26 cellular contexts compared by ENCODE assay signal in the genomic region with DNA sequence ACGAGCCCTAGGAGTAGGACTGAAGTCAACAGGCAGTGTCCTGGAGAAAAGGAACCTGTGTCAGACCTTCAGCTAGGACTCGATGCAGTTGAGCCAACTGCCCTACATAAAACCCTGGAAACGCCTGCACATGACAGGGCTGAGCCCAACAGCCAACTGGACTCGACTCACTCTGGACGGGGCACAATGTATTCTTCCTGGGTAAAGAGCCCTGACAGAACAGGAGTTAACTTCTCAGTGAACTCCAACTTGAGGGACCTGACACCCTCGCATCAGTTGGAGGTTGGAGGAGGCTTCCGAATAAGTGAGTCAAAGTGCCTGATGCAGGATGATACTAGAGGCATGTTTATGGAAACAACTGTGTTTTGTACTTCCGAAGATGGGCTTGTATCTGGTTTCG.
A peak's percentile ranks its signal among the peaks of the same experiment; 100 is the strongest.
DNase-seq lines count a peak whose midpoint lies in the region; ATAC-seq, FAIRE-seq and TF ChIP-seq lines count a peak whose summit lies in the region.
"Had no signal": no experiment of that assay in that cellular context is flagged by ENCODE, and none has a peak within 500 bp of the region (broad histone marks: within the 10 kb centered on the region; RNA-seq: fewer than 3 reads in every experiment).

No MANE protein-coding gene starts in this region.

- FAIRE-seq in HepG2 (lab: Jason Lieb, UNC) = no peak
- FAIRE-seq: astrocyte had no signal

- TF ChIP-seq EP300 in HepG2 (IDR thresholded peaks at IDR 0.05; ENCODE audit: low read depth in 2 of 2, low read length in 2 of 2) (no peak), HepG2 (CRISPR knock-in tag; IDR thresholded peaks at IDR 0.05; ENCODE audit: borderline replicate concordance) (no peak)

- H3K27me3 ChIP-seq in A673 (replicated peaks; ENCODE audit: insufficient read depth, low read depth, low read length, poor library complexity) (no peaks in the 10 kb centered on the region), HepG2 (ENCODE audit: control insufficient read depth in 1 of 2, insufficient read depth in 2 of 2, low read length in 2 of 2) (no peaks in the 10 kb centered on the region), neural progenitor cell (no peaks in the 10 kb centered on the region)
- H3K27me3 ChIP-seq in CD8-positive, alpha-beta T cell (ENCODE audit: insufficient read depth, low read length) = no peaks in the 10 kb centered on the region
- H3K27me3 ChIP-seq: BLaER1 treated with 17β-estradiol and CSF1 and Interleukin-3, amounts not matched to agents 10 nM and 100 nM had no signal

- DNase-seq in A673 (ENCODE audit: low spot score) (no peak), T-helper 17 cell (no peak), HepG2 (ENCODE audit: low spot score) (no peak), NCI-H128 (lab: John Stamatoyannopoulos, UW; ENCODE audit: unreplicated experiment) (no peak), neural progenitor cell (ENCODE audit: low spot score) (no peak)
- no peak for DNase-seq in CD8-positive, alpha-beta T cell
- DNase-seq: activated B cell treated with CpG ODN at 0.5 μM for 24 hours; activated CD8-positive, alpha-beta memory T cell treated with anti-CD3 and anti-CD28 coated beads, Interleukin-2, amount 50 U/mL, for 48 hours; activated effector memory CD4-positive, alpha-beta T cell treated with Interleukin-2 at 50 U/mL for 16 hours; caudate nucleus; COR-L47; cortex of kidney; DMS53; effector memory CD4-positive, alpha-beta T cell; islet precursor cell; left ventricle myocardium inferior; NCI-H1048; NCI-H1694; NCI-H446; NCI-H82; stimulated activated CD4-positive, alpha-beta T cell treated with anti-CD3 and anti-CD28 coated beads, Interleukin-4, amount 100 ng/mL, for 24 hours; T-helper 1 cell had no signal

- H3K4me1 ChIP-seq in A673 (ENCODE audit: insufficient read depth, low read length, poor library complexity, severe bottlenecking) (peaks cover 16% of the 10 kb centered on the region), HepG2 (ENCODE audit: insufficient read depth, low read length) (no peaks in the 10 kb centered on the region), neural progenitor cell (no peaks in the 10 kb centered on the region)
- H3K4me1 ChIP-seq in CD8-positive, alpha-beta T cell (ENCODE audit: insufficient read depth, low read length) = no peaks in the 10 kb centered on the region
- H3K4me1 ChIP-seq: BLaER1 treated with 17β-estradiol and CSF1 and Interleukin-3, amounts not matched to agents 10 nM and 100 nM had no signal

- intact Hi-C loops in A673 (cut with micrococcal nuclease; ENCODE audit: unreplicated experiment) (loop anchor here (5.0 kb wide), 2 partner anchors 125 to 185 kb away; no protein-coding TSS in a partner anchor), HepG2 (cut with micrococcal nuclease; ENCODE audit: unreplicated experiment) (no loop called here)
- intact Hi-C loops in CD8-positive, alpha-beta T cell (cut with DNase I, micrococcal nuclease) = loop anchor here in 1 of 2 experiments (5.0 kb wide), 1 partner anchor 35 kb away; no protein-coding TSS in a partner anchor

- peaks cover 83% of the 10 kb centered on the region for H3K36me3 Mint-ChIP-seq in CD8-positive, alpha-beta T cell
- peaks cover 7% of the 10 kb centered on the region for H3K36me3 Mint-ChIP-seq in T-helper 17 cell (ENCODE audit: low read depth)
- H3K36me3 Mint-ChIP-seq in neural progenitor cell = peaks cover 44% of the 10 kb centered on the region

- POLR2A ChIA-PET in A673 (lab: Charles Lee; ENCODE audit: low non-redundant PET) = no interaction called here
- POLR2A ChIA-PET in CD8-positive, alpha-beta T cell (lab: Charles Lee) = no interaction called here
- POLR2A ChIA-PET in HepG2 (lab: Yijun Ruan, JAX) = no interaction called here

- in situ Hi-C loops in HepG2 (cut with HindIII; ENCODE audit: extremely low pct_ligation_motif_present, low pct_unique_long_range_greater_than_20kb) = no loop called here

- TF ChIP-seq CTCF in A673 (conservative IDR thresholded peaks at IDR 0.05; ENCODE audit: low read depth, low read length) (no peak), HepG2 (CRISPR knock-in tag; IDR thresholded peaks at IDR 0.05) (no peak), neural progenitor cell (IDR thresholded peaks at IDR 0.05) (no peak)
- TF ChIP-seq CTCF in CD8-positive, alpha-beta T cell (IDR thresholded peaks at IDR 0.05) = no peak

- TF ChIP-seq POLR2A in HepG2 (IDR thresholded peaks at IDR 0.05; ENCODE audit: insufficient read depth in 1 of 2, low read depth in 2 of 2, low read length in 2 of 2) = no peak

- H3K9me3 ChIP-seq in A673 (ENCODE audit: low read depth, low read length, poor library complexity, severe bottlenecking) (no peaks in the 10 kb centered on the region), T-helper 17 cell (ENCODE audit: control insufficient read depth, low read length, poor library complexity, severe bottlenecking) (no peaks in the 10 kb centered on the region), HepG2 (ENCODE audit: low read length) (no peaks in the 10 kb centered on the region), neural progenitor cell (ENCODE audit: low read depth) (no peaks in the 10 kb centered on the region)
- H3K9me3 ChIP-seq in CD8-positive, alpha-beta T cell (ENCODE audit: low read length) = no peaks in the 10 kb centered on the region
- H3K9me3 ChIP-seq: BLaER1 treated with 17β-estradiol and CSF1 and Interleukin-3, amounts not matched to agents 10 nM and 100 nM; left ventricle myocardium inferior had no signal

- whole genome bisulfite sequencing in HepG2 (ENCODE audit: low lambda C conversion rate) = 96% methylated on average over 9 of the region's 9 CpGs

- no peaks in the 10 kb centered on the region for H4K20me1 ChIP-seq in HepG2 (ENCODE audit: insufficient read depth, low read length)
- peaks cover 29% of the 10 kb centered on the region for H4K20me1 ChIP-seq in neural progenitor cell (ENCODE audit: low read depth)

- no peak overlapping the region for H3K4me2 ChIP-seq in HepG2 (ENCODE audit: low read depth, low read length)
- no peak overlapping the region for H3K4me2 ChIP-seq in neural progenitor cell
- H3K4me2 ChIP-seq: BLaER1 treated with 17β-estradiol and CSF1 and Interleukin-3, amounts not matched to agents 10 nM and 100 nM had no signal

- H3K36me3 ChIP-seq in A673 (ENCODE audit: insufficient read depth, low read length, poor library complexity, severe bottlenecking) (peaks cover 94% of the 10 kb centered on the region), HepG2 (replicated peaks in 1 of 2; ENCODE audit: control insufficient read depth in 1 of 2, insufficient read depth in 2 of 2, low read length in 2 of 2) (peaks cover 16 to 81% of the 10 kb centered on the region in 2 experiments), neural progenitor cell (peaks cover 51% of the 10 kb centered on the region)
- H3K36me3 ChIP-seq in CD8-positive, alpha-beta T cell (ENCODE audit: insufficient read depth, low read length) = peaks cover 58% of the 10 kb centered on the region

- H3K9ac ChIP-seq in HepG2 (ENCODE audit: insufficient read depth, low read depth, low read length) = no peak overlapping the region
- H3K9ac ChIP-seq in neural progenitor cell = no peak overlapping the region
- H3K9ac ChIP-seq: BLaER1 treated with 17β-estradiol and CSF1 and Interleukin-3, amounts not matched to agents 10 nM and 100 nM had no signal

- BruUV-seq in A673 (replicated peaks; lab: Mats Ljungman, UMichigan) = TSS peak; percentile 42
- TSS peak; percentile 22 for BruUV-seq in HepG2 (replicated peaks; lab: Mats Ljungman, UMichigan)

- H3K4me1 Mint-ChIP-seq in CD8-positive, alpha-beta T cell (ENCODE audit: low read depth) = peaks cover 12% of the 10 kb centered on the region
- H3K4me1 Mint-ChIP-seq in T-helper 17 cell (peaks cover 6% of the 10 kb centered on the region), neural progenitor cell (peaks cover 2% of the 10 kb centered on the region)

- peak overlapping the region; percentile 41 for H3K27ac Mint-ChIP-seq in CD8-positive, alpha-beta T cell
- H3K27ac Mint-ChIP-seq in T-helper 17 cell = peak overlapping the region; percentile 57
- no peak overlapping the region for H3K27ac Mint-ChIP-seq in neural progenitor cell
- H3K27ac Mint-ChIP-seq: activated B cell treated with CpG ODN at 0.5 μM for 24 hours, type B pancreatic cell had no signal

- H2AFZ ChIP-seq in HepG2 (ENCODE audit: low read length) (no peak overlapping the region), neural progenitor cell (replicated peaks) (no peak overlapping the region)

- no peaks in the 10 kb centered on the region for H3K9me3 Mint-ChIP-seq in CD8-positive, alpha-beta T cell
- H3K9me3 Mint-ChIP-seq in neural progenitor cell = no peaks in the 10 kb centered on the region
- H3K9me3 Mint-ChIP-seq: activated B cell treated with CpG ODN at 0.5 μM for 24 hours, type B pancreatic cell had no signal

- CTCF ChIA-PET in A673 (lab: Charles Lee) (no interaction called here), HepG2 (lab: Yijun Ruan, JAX; ENCODE audit: low intra/inter-chr PET ratio, low total read pairs) (no interaction called here)
- CTCF ChIA-PET in CD8-positive, alpha-beta T cell (lab: Charles Lee) = no interaction called here

- no peaks in the 10 kb centered on the region for H3K79me2 ChIP-seq in HepG2 (ENCODE audit: insufficient read depth, low read length)
- H3K79me2 ChIP-seq in neural progenitor cell (ENCODE audit: low read depth) = peaks cover 3% of the 10 kb centered on the region

- ATAC-seq in CD8-positive, alpha-beta T cell = no peak
- no peak for ATAC-seq in T-helper 17 cell
- ATAC-seq in HepG2 = no peak
- no peak for ATAC-seq in GM21723 (IDR thresholded peaks at IDR 0.05; ENCODE audit: unreplicated experiment)

- no peak overlapping the region for H3K4me3 Mint-ChIP-seq in CD8-positive, alpha-beta T cell
- H3K4me3 Mint-ChIP-seq in T-helper 17 cell (no peak overlapping the region), neural progenitor cell (no peak overlapping the region)
- H3K4me3 Mint-ChIP-seq: activated B cell treated with CpG ODN at 0.5 μM for 24 hours, type B pancreatic cell had no signal

- peaks cover 58% of the 10 kb centered on the region for H3F3A ChIP-seq in neural progenitor cell (ENCODE audit: low read depth)

- H3K4me3 ChIP-seq in A673 (ENCODE audit: low read depth, low read length, poor library complexity, severe bottlenecking) (no peak overlapping the region), HepG2 (replicated peaks in 1 of 3; ENCODE audit: insufficient read depth in 1 of 3, low read depth in 2 of 3, low read length in 3 of 3) (no peak overlapping the region), neural progenitor cell (no peak overlapping the region)
- H3K4me3 ChIP-seq in CD8-positive, alpha-beta T cell (ENCODE audit: low read depth, low read length) = no peak overlapping the region
- H3K4me3 ChIP-seq: BLaER1 treated with 17β-estradiol and CSF1 and Interleukin-3, amounts not matched to agents 10 nM and 100 nM; left ventricle myocardium inferior had no signal

- no peak for TF ChIP-seq RAD21 in HepG2 (CRISPR knock-in tag; IDR thresholded peaks at IDR 0.05)

- H3K27ac ChIP-seq in A673 (ENCODE audit: low read depth, low read length, poor library complexity, severe bottlenecking) (peak overlapping the region; percentile 7), HepG2 (ENCODE audit: extremely low read length, insufficient read depth, low read length) (no peak overlapping the region), neural progenitor cell (no peak overlapping the region)
- no peak overlapping the region for H3K27ac ChIP-seq in CD8-positive, alpha-beta T cell (ENCODE audit: low read depth, low read length)
- H3K27ac ChIP-seq: BLaER1 treated with 17β-estradiol and CSF1 and Interleukin-3, amounts not matched to agents 10 nM and 100 nM; left ventricle myocardium inferior had no signal

- H3K27me3 Mint-ChIP-seq in CD8-positive, alpha-beta T cell (ENCODE audit: low read depth) = no peaks in the 10 kb centered on the region
- no peaks in the 10 kb centered on the region for H3K27me3 Mint-ChIP-seq in T-helper 17 cell
- H3K27me3 Mint-ChIP-seq in neural progenitor cell (ENCODE audit: insufficient read depth, low read depth) = peaks cover 7% of the 10 kb centered on the region
- H3K27me3 Mint-ChIP-seq: activated B cell treated with CpG ODN at 0.5 μM for 24 hours, type B pancreatic cell had no signal
